In the genomic region with DNA sequence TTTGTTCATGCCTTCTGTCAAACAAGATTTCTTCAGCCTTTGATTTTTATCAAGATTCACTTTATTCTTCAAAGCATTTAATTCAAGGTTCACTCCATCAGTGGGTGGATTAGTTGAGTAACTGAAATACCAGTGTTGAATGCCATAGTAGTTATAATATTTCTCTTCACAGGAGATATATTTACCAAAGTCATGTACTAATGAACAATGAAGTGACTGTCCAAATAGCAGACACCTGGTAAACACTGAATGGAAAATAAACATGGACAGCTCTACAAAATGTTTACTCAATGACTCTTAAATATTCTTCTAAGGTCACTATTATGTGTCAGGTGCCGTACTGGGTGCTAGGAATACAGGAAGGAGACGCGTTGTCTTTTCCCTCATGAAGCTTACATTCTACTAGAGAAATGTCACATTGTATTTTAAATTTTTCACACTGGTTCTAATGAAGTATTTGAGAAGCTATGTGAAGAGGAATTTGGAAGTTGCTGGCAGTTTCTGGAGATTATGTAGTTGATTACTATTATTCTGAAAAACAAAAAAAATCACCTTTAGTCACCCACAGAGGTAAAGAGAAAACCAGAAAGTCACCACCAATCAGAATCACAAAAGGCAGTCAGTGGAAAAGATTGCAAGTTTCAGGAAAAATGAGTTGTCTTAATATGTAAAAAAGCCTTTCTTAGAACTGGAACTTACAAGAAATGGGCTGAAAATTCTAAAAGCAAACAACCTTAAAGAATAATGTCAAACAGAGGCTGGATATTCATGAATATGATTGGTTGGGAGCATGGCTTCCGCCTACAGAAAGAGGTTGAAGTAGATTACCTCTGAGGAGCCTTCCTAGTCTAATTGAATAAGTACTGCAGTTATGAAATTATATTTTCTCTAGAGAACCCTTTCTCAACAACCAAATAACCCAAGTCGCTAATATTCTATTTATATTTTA, we compare ENCODE assay signal across 1 cellular context.
TF ChIP-seq lines count a peak whose summit lies in the region.

No MANE protein-coding gene starts in this region.

TF ChIP-seq in HepG2, 621 proteins besides CTCF, POLR2A, EP300 and RAD21 (continued from another document and continues in another):
- no peak for TF ChIP-seq JUN (CRISPR knock-in tag; IDR thresholded peaks at IDR 0.05)
- peak; percentile 39; the same call in 1 of the 2 replicates for TF ChIP-seq BHLHE40 (IDR thresholded peaks at IDR 0.05; ENCODE audit: low read length)
- TF ChIP-seq CCAR2 (optimal IDR thresholded peaks at IDR 0.05; ENCODE audit: low read depth, low read length): no peak
- TF ChIP-seq BORCS8-MEF2B (CRISPR knock-in tag; IDR thresholded peaks at IDR 0.05): no peak
- no peak for TF ChIP-seq NFE2 (CRISPR knock-in tag; IDR thresholded peaks at IDR 0.05)
- TF ChIP-seq NR2F6 (IDR thresholded peaks at IDR 0.05): peak; percentile 79
- peak; percentile 42; the same call in 1 of the 2 replicates for TF ChIP-seq NR2F6 (CRISPR knock-in tag; IDR thresholded peaks at IDR 0.05)
- TF ChIP-seq, protein P1, sequence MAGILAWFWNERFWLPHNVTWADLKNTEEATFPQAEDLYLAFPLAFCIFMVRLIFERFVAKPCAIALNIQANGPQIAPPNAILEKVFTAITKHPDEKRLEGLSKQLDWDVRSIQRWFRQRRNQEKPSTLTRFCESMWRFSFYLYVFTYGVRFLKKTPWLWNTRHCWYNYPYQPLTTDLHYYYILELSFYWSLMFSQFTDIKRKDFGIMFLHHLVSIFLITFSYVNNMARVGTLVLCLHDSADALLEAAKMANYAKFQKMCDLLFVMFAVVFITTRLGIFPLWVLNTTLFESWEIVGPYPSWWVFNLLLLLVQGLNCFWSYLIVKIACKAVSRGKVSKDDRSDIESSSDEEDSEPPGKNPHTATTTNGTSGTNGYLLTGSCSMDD (CRISPR knock-in tag; IDR thresholded peaks at IDR 0.05): no peak
- TF ChIP-seq, protein P2, sequence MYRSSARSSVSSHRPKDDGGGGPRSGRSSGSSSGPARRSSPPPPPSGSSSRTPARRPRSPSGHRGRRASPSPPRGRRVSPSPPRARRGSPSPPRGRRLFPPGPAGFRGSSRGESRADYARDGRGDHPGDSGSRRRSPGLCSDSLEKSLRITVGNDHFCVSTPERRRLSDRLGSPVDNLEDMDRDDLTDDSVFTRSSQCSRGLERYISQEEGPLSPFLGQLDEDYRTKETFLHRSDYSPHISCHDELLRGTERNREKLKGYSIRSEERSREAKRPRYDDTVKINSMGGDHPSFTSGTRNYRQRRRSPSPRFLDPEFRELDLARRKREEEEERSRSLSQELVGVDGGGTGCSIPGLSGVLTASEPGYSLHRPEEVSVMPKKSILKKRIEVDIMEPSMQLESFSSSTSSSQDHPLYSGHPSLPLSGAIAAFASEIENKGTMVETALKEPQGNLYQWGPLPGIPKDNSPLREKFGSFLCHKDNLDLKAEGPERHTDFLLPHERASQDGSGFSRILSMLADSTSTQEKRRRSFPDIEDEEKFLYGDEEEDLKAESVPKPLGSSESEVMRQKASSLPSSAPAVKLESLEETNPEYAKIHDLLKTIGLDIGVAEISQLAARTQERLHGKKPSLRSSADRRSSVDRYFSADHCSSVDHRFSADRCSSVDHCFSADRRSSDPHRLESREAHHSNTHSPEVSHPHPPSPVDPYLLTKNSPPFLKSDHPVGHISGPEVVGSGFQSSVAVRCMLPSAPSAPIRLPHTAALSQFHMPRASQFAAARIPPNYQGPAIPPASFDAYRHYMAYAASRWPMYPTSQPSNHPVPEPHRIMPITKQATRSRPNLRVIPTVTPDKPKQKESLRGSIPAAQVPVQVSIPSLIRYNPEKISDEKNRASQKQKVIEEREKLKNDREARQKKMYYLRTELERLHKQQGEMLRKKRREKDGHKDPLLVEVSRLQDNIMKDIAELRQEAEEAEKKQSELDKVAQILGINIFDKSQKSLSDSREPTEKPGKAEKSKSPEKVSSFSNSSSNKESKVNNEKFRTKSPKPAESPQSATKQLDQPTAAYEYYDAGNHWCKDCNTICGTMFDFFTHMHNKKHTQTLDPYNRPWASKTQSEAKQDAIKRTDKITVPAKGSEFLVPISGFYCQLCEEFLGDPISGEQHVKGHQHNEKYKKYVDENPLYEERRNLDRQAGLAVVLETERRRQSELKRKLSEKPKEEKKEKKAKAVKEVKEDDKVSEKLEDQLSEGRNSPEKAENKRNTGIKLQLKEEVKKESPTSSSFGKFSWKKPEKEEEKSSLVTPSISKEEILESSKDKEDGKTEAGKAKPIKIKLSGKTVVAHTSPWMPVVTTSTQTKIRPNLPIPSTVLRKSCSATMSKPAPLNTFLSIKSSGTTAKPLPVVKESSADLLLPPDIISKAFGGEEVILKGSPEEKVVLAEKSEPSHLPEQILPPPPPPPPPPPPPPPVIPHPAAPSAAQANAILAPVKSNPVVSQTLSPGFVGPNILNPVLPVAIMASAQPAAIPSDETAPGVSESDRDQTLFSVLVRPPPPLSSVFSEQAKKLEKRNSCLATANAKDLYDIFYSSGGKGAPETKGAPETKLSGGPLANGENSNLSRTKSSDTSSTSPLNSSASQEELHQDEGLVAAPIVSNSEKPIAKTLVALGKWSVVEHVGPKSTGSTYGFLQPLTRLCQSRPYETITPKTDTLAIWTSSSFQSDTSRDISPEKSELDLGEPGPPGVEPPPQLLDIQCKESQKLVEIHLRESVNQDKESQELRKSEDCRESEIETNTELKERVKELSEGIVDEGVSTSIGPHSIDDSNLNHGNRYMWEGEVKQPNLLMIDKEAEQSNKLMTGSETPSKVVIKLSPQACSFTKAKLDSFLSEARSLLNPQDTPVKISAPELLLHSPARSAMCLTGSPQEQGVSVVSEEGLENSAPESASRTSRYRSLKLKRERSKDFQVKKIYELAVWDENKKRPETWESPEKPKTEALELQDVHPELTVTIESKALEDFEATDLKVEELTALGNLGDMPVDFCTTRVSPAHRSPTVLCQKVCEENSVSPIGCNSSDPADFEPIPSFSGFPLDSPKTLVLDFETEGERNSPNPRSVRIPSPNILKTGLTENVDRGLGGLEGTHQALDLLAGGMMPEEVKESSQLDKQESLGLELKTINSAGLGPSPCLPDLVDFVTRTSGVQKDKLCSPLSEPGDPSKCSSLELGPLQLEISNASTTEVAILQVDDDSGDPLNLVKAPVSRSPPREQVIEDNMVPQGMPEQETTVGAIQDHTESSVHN (CRISPR knock-in tag; IDR thresholded peaks at IDR 0.05): no peak
- TF ChIP-seq ZC3H13 (CRISPR knock-in tag; IDR thresholded peaks at IDR 0.05): no peak
- TF ChIP-seq, protein P3, sequence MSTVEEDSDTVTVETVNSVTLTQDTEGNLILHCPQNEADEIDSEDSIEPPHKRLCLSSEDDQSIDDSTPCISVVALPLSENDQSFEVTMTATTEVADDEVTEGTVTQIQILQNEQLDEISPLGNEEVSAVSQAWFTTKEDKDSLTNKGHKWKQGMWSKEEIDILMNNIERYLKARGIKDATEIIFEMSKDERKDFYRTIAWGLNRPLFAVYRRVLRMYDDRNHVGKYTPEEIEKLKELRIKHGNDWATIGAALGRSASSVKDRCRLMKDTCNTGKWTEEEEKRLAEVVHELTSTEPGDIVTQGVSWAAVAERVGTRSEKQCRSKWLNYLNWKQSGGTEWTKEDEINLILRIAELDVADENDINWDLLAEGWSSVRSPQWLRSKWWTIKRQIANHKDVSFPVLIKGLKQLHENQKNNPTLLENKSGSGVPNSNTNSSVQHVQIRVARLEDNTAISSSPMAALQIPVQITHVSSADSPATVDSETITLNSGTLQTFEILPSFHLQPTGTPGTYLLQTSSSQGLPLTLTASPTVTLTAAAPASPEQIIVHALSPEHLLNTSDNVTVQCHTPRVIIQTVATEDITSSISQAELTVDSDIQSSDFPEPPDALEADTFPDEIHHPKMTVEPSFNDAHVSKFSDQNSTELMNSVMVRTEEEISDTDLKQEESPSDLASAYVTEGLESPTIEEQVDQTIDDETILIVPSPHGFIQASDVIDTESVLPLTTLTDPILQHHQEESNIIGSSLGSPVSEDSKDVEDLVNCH (CRISPR knock-in tag; IDR thresholded peaks at IDR 0.05): no peak
- no peak for TF ChIP-seq CHCHD3 (CRISPR knock-in tag; IDR thresholded peaks at IDR 0.05)
- peak; percentile 83 for TF ChIP-seq TBL1XR1 (IDR thresholded peaks at IDR 0.05; ENCODE audit: borderline replicate concordance, low read length, partially characterized antibody)
- no peak for TF ChIP-seq JARID2 (CRISPR knock-in tag; IDR thresholded peaks at IDR 0.05; ENCODE audit: insufficient replicate concordance)
- TF ChIP-seq HNF4A (CRISPR knock-in tag; IDR thresholded peaks at IDR 0.05): peak; percentile 18; the same call in 1 of the 2 replicates
- TF ChIP-seq NFE2L2 (IDR thresholded peaks at IDR 0.05; ENCODE audit: low read length): peak; percentile 67
- TF ChIP-seq MTA1 (CRISPR knock-in tag; IDR thresholded peaks at IDR 0.05; ENCODE audit: borderline replicate concordance): no peak
- no peak for TF ChIP-seq MIXL1 (CRISPR knock-in tag; IDR thresholded peaks at IDR 0.05)
- no peak for TF ChIP-seq ZNF451 (CRISPR knock-in tag; IDR thresholded peaks at IDR 0.05)
- TF ChIP-seq SKI (IDR thresholded peaks at IDR 0.05; ENCODE audit: partially characterized antibody): peak; percentile 95
- TF ChIP-seq SAP130 (CRISPR knock-in tag; IDR thresholded peaks at IDR 0.05; ENCODE audit: low read depth): peak; percentile 69
- TF ChIP-seq, protein P4, sequence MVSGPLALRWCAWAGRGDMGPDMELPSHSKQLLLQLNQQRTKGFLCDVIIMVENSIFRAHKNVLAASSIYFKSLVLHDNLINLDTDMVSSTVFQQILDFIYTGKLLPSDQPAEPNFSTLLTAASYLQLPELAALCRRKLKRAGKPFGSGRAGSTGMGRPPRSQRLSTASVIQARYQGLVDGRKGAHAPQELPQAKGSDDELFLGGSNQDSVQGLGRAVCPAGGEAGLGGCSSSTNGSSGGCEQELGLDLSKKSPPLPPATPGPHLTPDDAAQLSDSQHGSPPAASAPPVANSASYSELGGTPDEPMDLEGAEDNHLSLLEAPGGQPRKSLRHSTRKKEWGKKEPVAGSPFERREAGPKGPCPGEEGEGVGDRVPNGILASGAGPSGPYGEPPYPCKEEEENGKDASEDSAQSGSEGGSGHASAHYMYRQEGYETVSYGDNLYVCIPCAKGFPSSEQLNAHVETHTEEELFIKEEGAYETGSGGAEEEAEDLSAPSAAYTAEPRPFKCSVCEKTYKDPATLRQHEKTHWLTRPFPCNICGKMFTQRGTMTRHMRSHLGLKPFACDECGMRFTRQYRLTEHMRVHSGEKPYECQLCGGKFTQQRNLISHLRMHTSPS (CRISPR knock-in tag; IDR thresholded peaks at IDR 0.05; ENCODE audit: low read depth): no peak
- TF ChIP-seq ZNF589 (CRISPR knock-in tag; conservative IDR thresholded peaks at IDR 0.05): no peak
- no peak for TF ChIP-seq PRPF4 (IDR thresholded peaks at IDR 0.05; ENCODE audit: low read depth, low read length, poor library complexity, severe bottlenecking)
- TF ChIP-seq ZNF577 (CRISPR knock-in tag; IDR thresholded peaks at IDR 0.05; ENCODE audit: borderline replicate concordance, low read depth): no peak
- TF ChIP-seq HOXA7 (CRISPR knock-in tag; IDR thresholded peaks at IDR 0.05): no peak
- TF ChIP-seq ZSCAN20 (CRISPR knock-in tag; IDR thresholded peaks at IDR 0.05; ENCODE audit: borderline replicate concordance): no peak
- TF ChIP-seq GABPA (IDR thresholded peaks at IDR 0.05; ENCODE audit: low read depth, low read length): no peak
- no peak for TF ChIP-seq GABPA (CRISPR knock-in tag; IDR thresholded peaks at IDR 0.05; ENCODE audit: low read depth)
- TF ChIP-seq ZNF430 (CRISPR knock-in tag; IDR thresholded peaks at IDR 0.05): no peak
- TF ChIP-seq ZNF605 (CRISPR knock-in tag; IDR thresholded peaks at IDR 0.05): no peak
- no peak for TF ChIP-seq POLR2AphosphoS2 (IDR thresholded peaks at IDR 0.05; ENCODE audit: low read depth, low read length)
- TF ChIP-seq, protein P5, sequence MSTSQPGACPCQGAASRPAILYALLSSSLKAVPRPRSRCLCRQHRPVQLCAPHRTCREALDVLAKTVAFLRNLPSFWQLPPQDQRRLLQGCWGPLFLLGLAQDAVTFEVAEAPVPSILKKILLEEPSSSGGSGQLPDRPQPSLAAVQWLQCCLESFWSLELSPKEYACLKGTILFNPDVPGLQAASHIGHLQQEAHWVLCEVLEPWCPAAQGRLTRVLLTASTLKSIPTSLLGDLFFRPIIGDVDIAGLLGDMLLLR (CRISPR knock-in tag; IDR thresholded peaks at IDR 0.05): no peak
- no peak for TF ChIP-seq ZNF256 (CRISPR knock-in tag; conservative IDR thresholded peaks at IDR 0.05)
- TF ChIP-seq ZFP37 (CRISPR knock-in tag; IDR thresholded peaks at IDR 0.05; ENCODE audit: borderline replicate concordance): no peak
- 0 out of 2 replicates have a peak, but pooled peaks have one; percentile 11 for TF ChIP-seq ZNF331 (CRISPR knock-in tag; IDR thresholded peaks at IDR 0.05)
